ENCODE assay signal across 8 cellular contexts in genomic region chr3:126524429-126524988, GRCh38. TPM values are rescaled to one million over a fixed set of nuclear protein-coding genes. Genes with fewer than 3 reads are reported as not detected.
A peak's percentile ranks its signal among the peaks of the same experiment; 100 is the strongest.
DNase-seq lines count a peak whose midpoint lies in the region; ATAC-seq and TF ChIP-seq lines count a peak whose summit lies in the region.

No MANE protein-coding gene starts in this region.

- H3K36me3 ChIP-seq in GM23248 (ENCODE audit: low read depth) = no peaks in the 10 kb centered on the region
- no peaks in the 10 kb centered on the region for H3K36me3 ChIP-seq in Peyer's patch
- H3K36me3 ChIP-seq in heart right ventricle = no peaks in the 10 kb centered on the region
- H3K36me3 ChIP-seq in rectal smooth muscle tissue (ENCODE audit: control insufficient read depth, insufficient read depth, low read length) = no peaks in the 10 kb centered on the region

- TF ChIP-seq POLR2A in Peyer's patch (IDR thresholded peaks at IDR 0.05) = no peak
- TF ChIP-seq POLR2A in GM18505 (IDR thresholded peaks at IDR 0.05; ENCODE audit: borderline replicate concordance, extremely low read depth, insufficient read depth, insufficient read length) = no peak

- H3K79me2 ChIP-seq in GM23248 (ENCODE audit: insufficient read depth) = no peaks in the 10 kb centered on the region

- H3K4me3 ChIP-seq in GM23248 = peak overlapping the region; percentile 60
- H3K4me3 ChIP-seq in Peyer's patch = peak overlapping the region; percentile 4 to 69 (median 42)
- peak overlapping the region; percentile 14 to 59 (median 48) for H3K4me3 ChIP-seq in heart right ventricle
- H3K4me3 ChIP-seq in rectal smooth muscle tissue (ENCODE audit: low read length) = peak overlapping the region; percentile 37

- H3K9ac ChIP-seq in GM23248 (no peak overlapping the region), rectal smooth muscle tissue (ENCODE audit: low read length) (no peak overlapping the region)

- TF ChIP-seq CTCF in Peyer's patch (IDR thresholded peaks at IDR 0.05) = no peak
- no peak for TF ChIP-seq CTCF in heart right ventricle (IDR thresholded peaks at IDR 0.05)

- no peaks in the 10 kb centered on the region for H3F3A ChIP-seq in GM23248 (ENCODE audit: insufficient read depth)

- DNase-seq in GM23248 = peak; percentile 36
- peak in 1 of 3 donors; percentile 63 for DNase-seq in Peyer's patch
- no peak for DNase-seq in heart right ventricle
- DNase-seq in NCI-H2107 treated with DMSO at 0.1 percent for 48 hours (lab: John Stamatoyannopoulos, UW; ENCODE audit: unreplicated experiment) = no peak
- no peak for DNase-seq in Ammon's horn (ENCODE audit: low spot score)
- DNase-seq in dermis blood vessel endothelial cell = no peak

- no peaks in the 10 kb centered on the region for H3K9me2 ChIP-seq in GM23248 (ENCODE audit: insufficient read depth)

- ATAC-seq in heart right ventricle (peak in 5 of 8 donors; percentile 3 to 15 (median 11)), GM18505 (IDR thresholded peaks at IDR 0.05; ENCODE audit: unreplicated experiment) (no peak)

- intact Hi-C loops in heart right ventricle (cut with DNase I) = loop anchor here in 7 of 10 donors (5.0 to 10.0 kb wide), 5 partner anchors 43 to 1023 kb away; no protein-coding TSS in a partner anchor

- no peaks in the 10 kb centered on the region for H3K9me3 ChIP-seq in GM23248 (ENCODE audit: low read depth)
- no peaks in the 10 kb centered on the region for H3K9me3 ChIP-seq in Peyer's patch
- H3K9me3 ChIP-seq in heart right ventricle = no peaks in the 10 kb centered on the region

- in situ Hi-C loops in GM23248 (cut with MboI) = no loop called here

- peak overlapping the region; percentile 40 for H2AFZ ChIP-seq in GM23248

- H3K4me2 ChIP-seq in GM23248 (ENCODE audit: unreplicated experiment) = peak overlapping the region; percentile 60

- H3K27me3 ChIP-seq in GM23248 (replicated peaks; ENCODE audit: insufficient read depth) (0 out of 2 replicates have a peak, but pooled peaks cover 12% of the 10 kb centered on the region), Peyer's patch (no peaks in the 10 kb centered on the region), heart right ventricle (peaks cover 0 to 24% (median 16%) of the 10 kb centered on the region in 7 donors), rectal smooth muscle tissue (ENCODE audit: control insufficient read depth, insufficient read depth, low read length) (peaks cover 3% of the 10 kb centered on the region)

- 7 to 12% methylated on average over 21 to 30 of the region's 31 CpGs for WGBS in GM23248 (ENCODE audit: low coverage in 1 of 2, low lambda C conversion rate in 2 of 2, missing lambda C conversion rate in 2 of 2), 2 experiments
- 10 to 11% methylated on average over 28 to 31 of the region's 31 CpGs for WGBS in heart right ventricle, 2 donors

- no peaks in the 10 kb centered on the region for H4K20me1 ChIP-seq in GM23248 (ENCODE audit: insufficient read depth)

- H3K27ac ChIP-seq in GM23248 (no peak overlapping the region), Peyer's patch (peak overlapping the region in 2 of 4 donors; percentile 27 to 68), heart right ventricle (peak overlapping the region in 2 of 10 donors; percentile 15 to 80), rectal smooth muscle tissue (ENCODE audit: low read depth, low read length) (no peak overlapping the region)

- no peaks in the 10 kb centered on the region for H3K4me1 ChIP-seq in GM23248 (ENCODE audit: insufficient read depth)
- peaks cover 0 to 19% (median 3%) of the 10 kb centered on the region in 4 donors for H3K4me1 ChIP-seq in Peyer's patch
- peaks cover 2 to 34% (median 15%) of the 10 kb centered on the region in 9 donors for H3K4me1 ChIP-seq in heart right ventricle
- H3K4me1 ChIP-seq in rectal smooth muscle tissue (ENCODE audit: control insufficient read depth, insufficient read depth, low read length) = no peaks in the 10 kb centered on the region

RNA-seq across cellular contexts. Expression of gene CHST13, which starts 0.6 kb away (rescaled TPM):
- not detected in 2 replicates for total RNA-seq in GM23248 (2014; rRNA removed; shearing (Covaris generic))
- polyA plus RNA-seq in GM23248 (2016; fragmentation: Nextera tagmentation; extraction: Ambion mirVana) (0.11 TPM in 1 of 2 replicates, not detected in the other), heart right ventricle (under 1 TPM; 0.12 to 0.15 TPM)
- total RNA-seq in Peyer's patch (1 to 10 TPM in 2 of 4 donors, not detected in 2; 2.8 to 2.9 TPM), heart right ventricle (1 to 10 TPM in 1 of 10 donors, under 1 TPM in 9; 0.15 to 1.2 (median 0.53) TPM), dermis blood vessel endothelial cell (0.14 TPM in 1 of 2 replicates, not detected in the other)

RNA-seq across cellular contexts. Expression of gene UROC1, which starts 6.9 kb away (rescaled TPM):
- not detected in 2 replicates for total RNA-seq in GM23248 (2014; rRNA removed; shearing (Covaris generic))
- polyA plus RNA-seq in GM23248 (2016; fragmentation: Nextera tagmentation; extraction: Ambion mirVana) (not detected in 2 replicates), heart right ventricle (under 1 TPM in 1 of 2 donors, not detected in 1; 0.01 TPM)
- total RNA-seq in Peyer's patch (not detected), heart right ventricle (not detected), dermis blood vessel endothelial cell (0.19 TPM in 1 of 2 replicates, not detected in the other)

RNA-seq across cellular contexts. Expression of gene C3orf22, which starts 34.2 kb away (rescaled TPM):
- not detected in 2 replicates for total RNA-seq in GM23248 (2014; rRNA removed; shearing (Covaris generic))
- polyA plus RNA-seq in GM23248 (2016; fragmentation: Nextera tagmentation; extraction: Ambion mirVana) (not detected in 2 replicates), heart right ventricle (not detected)
- total RNA-seq in Peyer's patch (not detected), heart right ventricle (under 1 TPM in 1 of 10 donors, not detected in 9; 0.26 TPM), dermis blood vessel endothelial cell (not detected in 2 replicates)

RNA-seq across cellular contexts. Expression of gene ZXDC, which starts 48.8 kb away (rescaled TPM):
- total RNA-seq in GM23248 (2014; rRNA removed; shearing (Covaris generic)) = 19.2 and 20.0 TPM in 2 replicates
- 4.2 and 6.1 TPM in 2 replicates for polyA plus RNA-seq in GM23248 (2016; fragmentation: Nextera tagmentation; extraction: Ambion mirVana)
- 10 to 100 TPM; 44.1 to 99.8 (median 67.5) TPM for total RNA-seq in Peyer's patch
- total RNA-seq in heart right ventricle = 10 to 100 TPM; 15.2 to 25.4 (median 19.7) TPM
- polyA plus RNA-seq in heart right ventricle = 10 to 100 TPM in 1 of 2 donors, 1 to 10 TPM in 1; 6.6 to 14.3 TPM
- 22.2 and 22.8 TPM in 2 replicates for total RNA-seq in dermis blood vessel endothelial cell
